Comparison of ENCODE assay signal across 8 cellular contexts in the genomic region with DNA sequence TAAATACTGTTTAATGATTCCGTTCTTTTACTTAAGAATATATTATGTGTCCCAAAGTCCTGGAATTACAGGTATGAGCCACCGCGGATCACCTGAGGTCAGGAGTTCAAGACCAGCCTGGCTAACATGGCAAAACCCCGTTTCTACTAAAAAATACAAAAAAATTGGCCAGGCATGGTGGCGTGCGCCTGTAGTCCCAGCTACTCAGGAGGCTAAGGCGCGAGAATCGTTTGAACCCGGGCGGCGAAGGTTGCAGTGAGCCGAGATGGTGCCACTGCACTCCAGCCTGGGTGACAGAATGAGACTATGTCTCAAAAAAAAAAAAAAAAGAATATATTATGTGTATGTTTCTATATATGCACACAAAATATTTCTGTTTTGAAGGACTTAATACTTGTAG. TPM values are rescaled to one million over a fixed set of nuclear protein-coding genes. Genes with fewer than 3 reads are reported as not detected.
DNase-seq lines count a peak whose midpoint lies in the region; ATAC-seq and TF ChIP-seq lines count a peak whose summit lies in the region.
"Not testable (repeated sequence)": the region's sequence is repeated elsewhere in the genome, so short reads cannot be mapped to it uniquely, and the experiment has no call there.

No MANE protein-coding gene starts in this region.

- not testable (repeated sequence) for ATAC-seq in effector memory CD8-positive, alpha-beta T cell (replicated peaks); stimulated activated naive CD8-positive, alpha-beta T cell treated with anti-CD3 and anti-CD28 coated beads, Interleukin-15, amount 100 ng/mL, for 72 hours

- not testable (repeated sequence) for H3K4me1 ChIP-seq in BE2C; iPS-18a (ENCODE audit: control insufficient read depth, low read depth, low read length)
- H3K4me1 ChIP-seq in HUES48 (ENCODE audit: control insufficient read depth, insufficient read depth, low read length) = peaks cover 19% of the 10 kb centered on the region
- H3K4me1 ChIP-seq in adipocyte (ENCODE audit: control insufficient read depth, insufficient read depth, low read length) = peaks cover 28% of the 10 kb centered on the region

- peaks cover 20% of the 10 kb centered on the region for H3K36me3 Mint-ChIP-seq in effector memory CD8-positive, alpha-beta T cell (ENCODE audit: insufficient read depth)
- peaks cover 43% of the 10 kb centered on the region for H3K36me3 Mint-ChIP-seq in nephron progenitor cell (ENCODE audit: low read depth)

- not testable (repeated sequence) for H3K9me3 Mint-ChIP-seq in effector memory CD8-positive, alpha-beta T cell; nephron progenitor cell; stimulated activated naive CD8-positive, alpha-beta T cell treated with anti-CD3 and anti-CD28 coated beads, Interleukin-15, amount 100 ng/mL, for 72 hours

- H3K27me3 Mint-ChIP-seq in effector memory CD8-positive, alpha-beta T cell; nephron progenitor cell (ENCODE audit: low read depth, poor library complexity); stimulated activated naive CD8-positive, alpha-beta T cell treated with anti-CD3 and anti-CD28 coated beads, Interleukin-15, amount 100 ng/mL, for 72 hours: not testable (repeated sequence)

- H3K27ac ChIP-seq in HUES48 (ENCODE audit: low read depth, low read length); iPS-18a (ENCODE audit: low read length): not testable (repeated sequence)

- H3K4me3 Mint-ChIP-seq in effector memory CD8-positive, alpha-beta T cell = peak overlapping the region; percentile 95 to 97
- H3K4me3 Mint-ChIP-seq in nephron progenitor cell = peak overlapping the region; percentile 86
- peak overlapping the region; percentile 29 to 99 for H3K4me3 Mint-ChIP-seq in stimulated activated naive CD8-positive, alpha-beta T cell treated with anti-CD3 and anti-CD28 coated beads, Interleukin-15, amount 100 ng/mL, for 72 hours

- H3K9ac ChIP-seq in HUES48 (ENCODE audit: low read depth, low read length); iPS-18a (ENCODE audit: low read length): not testable (repeated sequence)
- peak overlapping the region; percentile 88 for H3K9ac ChIP-seq in adipocyte (ENCODE audit: low read length)

- DNase-seq in BE2C; adipocyte (ENCODE audit: low read depth); effector memory CD8-positive, alpha-beta T cell; nephron progenitor cell; stimulated activated naive CD8-positive, alpha-beta T cell treated with anti-CD3 and anti-CD28 coated beads, Interleukin-15, amount 100 ng/mL, for 72 hours: not testable (repeated sequence)

- peaks cover 20 to 27% of the 10 kb centered on the region in 2 donors for H3K4me1 Mint-ChIP-seq in effector memory CD8-positive, alpha-beta T cell (ENCODE audit: low read depth in 2 of 2)
- H3K4me1 Mint-ChIP-seq in nephron progenitor cell = peaks cover 34% of the 10 kb centered on the region
- H3K4me1 Mint-ChIP-seq in stimulated activated naive CD8-positive, alpha-beta T cell treated with anti-CD3 and anti-CD28 coated beads, Interleukin-15, amount 100 ng/mL, for 72 hours = peaks cover 20% of the 10 kb centered on the region

- H3K4me3 ChIP-seq in BE2C (ENCODE audit: low read depth, low read length) (peak overlapping the region; percentile 78), HUES48 (ENCODE audit: low read depth, low read length) (peak overlapping the region; percentile 73), WI38 (ENCODE audit: low read depth, low read length) (peak overlapping the region; percentile 74), adipocyte (ENCODE audit: low read length) (peak overlapping the region; percentile 84), iPS-18a (ENCODE audit: low read length) (peak overlapping the region; percentile 53)

- H3K27me3 ChIP-seq in BE2C; adipocyte (replicated peaks; ENCODE audit: control insufficient read depth, insufficient read depth, low read length); iPS-18a (ENCODE audit: control insufficient read depth, insufficient read depth, low read length): not testable (repeated sequence)
- H3K27me3 ChIP-seq in HUES48 (ENCODE audit: control insufficient read depth, insufficient read depth, low read length) = peaks cover 16% of the 10 kb centered on the region

- TF ChIP-seq CTCF in BE2C (IDR thresholded peaks at IDR 0.05; ENCODE audit: low read depth, low read length); WI38 (IDR thresholded peaks at IDR 0.05; ENCODE audit: low read depth, low read length); nephron progenitor cell (IDR thresholded peaks at IDR 0.05): not testable (repeated sequence)

- H3K27ac Mint-ChIP-seq in effector memory CD8-positive, alpha-beta T cell = peak overlapping the region in 1 of 2 donors; percentile 96
- H3K27ac Mint-ChIP-seq in nephron progenitor cell = not testable (repeated sequence)
- H3K27ac Mint-ChIP-seq in stimulated activated naive CD8-positive, alpha-beta T cell treated with anti-CD3 and anti-CD28 coated beads, Interleukin-15, amount 100 ng/mL, for 72 hours = peak overlapping the region in 1 of 2 donors; percentile 98

- not testable (repeated sequence) for H3K36me3 ChIP-seq in BE2C
- H3K36me3 ChIP-seq in HUES48 (ENCODE audit: control insufficient read depth, insufficient read depth, low read length) (peaks cover 29% of the 10 kb centered on the region), adipocyte (ENCODE audit: control insufficient read depth, insufficient read depth, low read length, severe bottlenecking) (peaks cover 21% of the 10 kb centered on the region), iPS-18a (ENCODE audit: control insufficient read depth, low read depth, low read length) (peaks cover 18% of the 10 kb centered on the region)

- not testable (repeated sequence) for H3K9me3 ChIP-seq in BE2C; HUES48 (ENCODE audit: control insufficient read depth, insufficient read depth, low read length); adipocyte (ENCODE audit: control insufficient read depth, low read length); iPS-18a (ENCODE audit: control insufficient read depth, low read depth, low read length)

RNA-seq across cellular contexts. Expression of gene FUCA2, which starts 1.2 kb away (rescaled TPM):
- 30.4 TPM for polyA plus RNA-seq in BE2C (2012; ENCODE audit: insufficient read depth, insufficient read length, low read depth)

RNA-seq across cellular contexts. Expression of gene PEX3, which starts 59.7 kb away (rescaled TPM):
- 10.6 TPM for polyA plus RNA-seq in BE2C (2012; ENCODE audit: insufficient read depth, insufficient read length, low read depth)

RNA-seq across cellular contexts. Expression of gene ADAT2, which starts 59.8 kb away (rescaled TPM):
- polyA plus RNA-seq in BE2C (2012; ENCODE audit: insufficient read depth, insufficient read length, low read depth) = 5.2 TPM
